Comparison of ENCODE assay signal across 12 cellular contexts in the genomic region with DNA sequence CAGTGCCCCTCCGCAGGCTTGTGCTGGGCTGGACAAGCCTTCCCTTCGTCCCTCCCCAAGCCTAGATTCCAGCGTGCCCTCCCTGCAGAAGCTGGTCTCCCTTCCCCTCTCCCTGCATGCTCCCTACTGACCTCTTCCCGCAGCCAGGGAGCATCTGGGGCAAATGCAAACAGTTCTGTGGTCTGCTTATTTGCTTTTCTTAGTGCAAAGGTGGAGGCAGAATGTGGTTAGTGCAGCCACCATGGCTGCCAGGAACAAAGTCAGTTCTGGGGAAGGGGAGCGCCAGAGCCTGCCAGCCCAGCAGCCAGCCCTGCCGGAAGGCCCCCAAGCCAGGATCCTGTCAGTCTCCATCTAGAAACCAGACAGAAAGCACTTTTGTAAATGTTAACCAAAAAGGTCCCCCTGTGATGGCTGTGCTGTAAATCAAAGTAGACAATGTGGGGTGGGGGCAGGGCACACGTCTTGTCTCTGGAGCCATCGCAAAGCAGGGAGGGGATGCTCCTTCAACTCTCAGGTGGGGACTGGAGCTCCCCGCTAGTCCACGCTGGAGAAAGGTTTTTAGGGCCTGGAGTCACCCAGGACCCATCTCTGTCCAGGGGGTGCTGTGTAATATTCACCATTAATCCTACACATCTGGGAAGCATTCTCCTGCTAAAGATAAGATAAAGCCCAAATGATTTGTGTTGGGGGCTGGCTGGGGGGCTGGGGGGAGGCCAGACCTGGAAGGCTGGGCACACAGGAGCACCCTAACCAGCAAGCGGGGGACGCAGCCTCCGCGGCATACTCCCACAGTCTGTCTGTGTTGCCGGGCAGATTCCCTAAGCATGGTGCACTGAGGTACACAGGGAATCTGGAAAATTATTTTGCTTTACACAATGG. TPM values are rescaled to one million over a fixed set of nuclear protein-coding genes. Genes with fewer than 3 reads are reported as not detected.
A peak's percentile ranks its signal among the peaks of the same experiment; 100 is the strongest.
DNase-seq lines count a peak whose midpoint lies in the region; TF ChIP-seq lines count a peak whose summit lies in the region.
"Had no signal": no experiment of that assay in that cellular context is flagged by ENCODE, and none has a peak within 500 bp of the region (broad histone marks: within the 10 kb centered on the region; RNA-seq: fewer than 3 reads in every experiment).

No MANE protein-coding gene starts in this region.

- H3K36me3 ChIP-seq in muscle layer of duodenum (ENCODE audit: control insufficient read depth in 1 of 2, insufficient read depth in 2 of 2, low read length in 2 of 2): no peaks in the 10 kb centered on the region

- TF ChIP-seq CTCF in GM13976 (IDR thresholded peaks at IDR 0.05; ENCODE audit: borderline replicate concordance, control extremely low read depth, extremely low read depth, insufficient read depth, missing control alignments): no peak

- peak overlapping the region in 1 of 2 donors; percentile 40 for H3K4me3 ChIP-seq in muscle layer of duodenum (ENCODE audit: low read depth in 1 of 2, low read length in 2 of 2)
- H3K4me3 ChIP-seq: lung had no signal

- no peaks in the 10 kb centered on the region for H3K27me3 ChIP-seq in muscle layer of duodenum (ENCODE audit: low read depth, low read length)

- H3K27ac ChIP-seq in cingulate gyrus (ENCODE audit: low read depth, low read length) (peak overlapping the region; percentile 19), muscle layer of duodenum (ENCODE audit: low read length) (peak overlapping the region; percentile 75)

- in situ Hi-C loops in GM13976 (cut with MboI; ENCODE audit: low sequenced_read_pairs, unreplicated experiment): no loop called here

- peak; percentile 83 for DNase-seq in COLO668 (lab: John Stamatoyannopoulos, UW; ENCODE audit: unreplicated experiment)
- DNase-seq in NCI-H1092 treated with DMSO at 0.1 percent for 48 hours (lab: John Stamatoyannopoulos, UW): peak; percentile 54
- DNase-seq in occipital lobe (lab: John Stamatoyannopoulos, UW): no peak
- no peak for DNase-seq in HK-2 (ENCODE audit: unreplicated experiment)
- DNase-seq in foreskin melanocyte: no peak
- no peak for DNase-seq in GM13976 (ENCODE audit: low spot score)
- DNase-seq: AML-193, RPMI8226 had no signal

- H3K9me3 ChIP-seq in muscle layer of duodenum (ENCODE audit: control insufficient read depth in 1 of 2, low read length in 2 of 2): no peaks in the 10 kb centered on the region

- H3K4me1 ChIP-seq in muscle layer of duodenum (ENCODE audit: control insufficient read depth in 1 of 2, insufficient read depth in 2 of 2, low read length in 2 of 2): no peaks in the 10 kb centered on the region

RNA-seq across cellular contexts. Expression of gene SERP2, which starts 30.9 kb away (rescaled TPM):
- total RNA-seq in occipital lobe: 30.7 TPM
- total RNA-seq: activated T-helper 1 cell treated with anti-CD3 and anti-CD28 coated beads, Interleukin-12 subunit alpha, Interleukin-12 subunit beta, Interleukin-2, Interleukin-4 antibody, amounts not matched to agents 30 ng/mL and 10 ng/mL and 1 ng/mL, durations not matched to agents 14 hours and 24 hours and 36 hours had no signal

Comparison
In these comparisons a context has a peak if more than half of its experiments do, and no peak if none do; other contexts are left out.
1. DNase-seq: peak in COLO668 (single experiment) and NCI-H1092 treated with DMSO at 0.1 percent for 48 hours (single experiment); none in occipital lobe (single experiment), HK-2 (single experiment), foreskin melanocyte (single experiment) and GM13976 (single experiment).